In genomic region chr19:32337176-32337808, GRCh38 we compare ENCODE assay signal across 14 cellular contexts. TPM values are rescaled to one million over a fixed set of nuclear protein-coding genes. Genes with fewer than 3 reads are reported as not detected.
A peak's percentile ranks its signal among the peaks of the same experiment; 100 is the strongest.
DNase-seq lines count a peak whose midpoint lies in the region; ATAC-seq and TF ChIP-seq lines count a peak whose summit lies in the region.
"Had no signal": no experiment of that assay in that cellular context is flagged by ENCODE, and none has a peak within 500 bp of the region (broad histone marks: within the 10 kb centered on the region; RNA-seq: fewer than 3 reads in every experiment).

No MANE protein-coding gene starts in this region.

- intact Hi-C loops in stomach (cut with DNase I; ENCODE audit: low total_unique reads), result no loop called here
- intact Hi-C loops in Caco-2 (cut with micrococcal nuclease; ENCODE audit: unreplicated experiment), result loop anchor here (5.0 kb wide), 1 partner anchor 50 kb away; no protein-coding TSS in a partner anchor
- intact Hi-C loops in activated CD4-positive, alpha-beta T cell treated with anti-CD3 and anti-CD28 coated beads for 36 hours (cut with DNase I, micrococcal nuclease), result no loop called here

- H3K4me1 Mint-ChIP-seq in Caco-2 (ENCODE audit: low read depth, unreplicated experiment), result no peaks in the 10 kb centered on the region
- H3K4me1 Mint-ChIP-seq in activated CD4-positive, alpha-beta T cell treated with anti-CD3 and anti-CD28 coated beads for 36 hours, result no peaks in the 10 kb centered on the region
- H3K4me1 Mint-ChIP-seq: activated naive CD4-positive, alpha-beta T cell treated with anti-CD3 and anti-CD28 coated beads, Interleukin-2, amount 50 U/mL, for 24 hours had no signal

- DNase-seq in GM03348 (ENCODE audit: low spot score) (peak; percentile 14), cardiac fibroblast (ENCODE audit: low read depth in 2 of 2) (peak; percentile 8 to 20), right atrium auricular region (ENCODE audit: low spot score) (no peak), stomach (no peak), Caco-2 (no peak), OCI-M1 (lab: John Stamatoyannopoulos, UW) (no peak), kidney tubule cell (ENCODE audit: low spot score) (no peak)
- no peak for DNase-seq in activated CD4-positive, alpha-beta T cell treated with anti-CD3 and anti-CD28 coated beads for 36 hours
- DNase-seq: activated CD4-positive, alpha-beta T cell treated with anti-CD3 and anti-CD28 coated beads for 48 hours; NCI-H187 treated with DMSO at 0.1 percent for 48 hours; NCI-H510A treated with DMSO at 0.1 percent for 48 hours had no signal

- no peak overlapping the region for H3K4me3 Mint-ChIP-seq in Caco-2 (ENCODE audit: unreplicated experiment)
- no peak overlapping the region for H3K4me3 Mint-ChIP-seq in activated CD4-positive, alpha-beta T cell treated with anti-CD3 and anti-CD28 coated beads for 36 hours
- H3K4me3 Mint-ChIP-seq: activated naive CD4-positive, alpha-beta T cell treated with anti-CD3 and anti-CD28 coated beads, Interleukin-2, amount 50 U/mL, for 24 hours had no signal

- H3K27me3 Mint-ChIP-seq in Caco-2 (ENCODE audit: insufficient read depth, unreplicated experiment), result peaks cover 6% of the 10 kb centered on the region
- no peaks in the 10 kb centered on the region for H3K27me3 Mint-ChIP-seq in activated CD4-positive, alpha-beta T cell treated with anti-CD3 and anti-CD28 coated beads for 36 hours
- H3K27me3 Mint-ChIP-seq: activated naive CD4-positive, alpha-beta T cell treated with anti-CD3 and anti-CD28 coated beads, Interleukin-2, amount 50 U/mL, for 24 hours had no signal

- no peak for TF ChIP-seq POLR2A in stomach (IDR thresholded peaks at IDR 0.05)

- H3K27me3 ChIP-seq in right atrium auricular region (no peaks in the 10 kb centered on the region), stomach (peaks cover 0 to 15% (median 4%) of the 10 kb centered on the region in 3 donors), Caco-2 (replicated peaks; ENCODE audit: control insufficient read depth, insufficient read depth, low read length) (no peaks in the 10 kb centered on the region)
- H3K27me3 ChIP-seq: brain microvascular endothelial cell had no signal

- no peak overlapping the region for H3K27ac Mint-ChIP-seq in Caco-2 (ENCODE audit: unreplicated experiment)
- no peak overlapping the region for H3K27ac Mint-ChIP-seq in activated CD4-positive, alpha-beta T cell treated with anti-CD3 and anti-CD28 coated beads for 36 hours
- H3K27ac Mint-ChIP-seq: activated naive CD4-positive, alpha-beta T cell treated with anti-CD3 and anti-CD28 coated beads, Interleukin-2, amount 50 U/mL, for 24 hours had no signal

- H3K36me3 ChIP-seq in right atrium auricular region (no peaks in the 10 kb centered on the region), stomach (no peaks in the 10 kb centered on the region), Caco-2 (ENCODE audit: control insufficient read depth, insufficient read depth, low read length) (no peaks in the 10 kb centered on the region)
- H3K36me3 ChIP-seq: brain microvascular endothelial cell, prostate gland had no signal

- H3K27ac ChIP-seq in right atrium auricular region (no peak overlapping the region), stomach (peak overlapping the region in 3 of 5 donors; percentile 11 to 79 (median 31))
- H3K27ac ChIP-seq: brain microvascular endothelial cell, prostate gland had no signal

- H3K4me3 ChIP-seq in cardiac fibroblast (replicated peaks in 1 of 2; ENCODE audit: low read depth in 2 of 2, low read length in 2 of 2) (peak overlapping the region; percentile 28 to 35), right atrium auricular region (peak overlapping the region; percentile 27 to 28), stomach (peak overlapping the region in 2 of 4 donors; percentile 7 to 13), Caco-2 (ENCODE audit: low read depth, low read length) (no peak overlapping the region)
- H3K4me3 ChIP-seq: prostate gland had no signal

- no peaks in the 10 kb centered on the region for H3K9me3 Mint-ChIP-seq in Caco-2 (ENCODE audit: unreplicated experiment)
- H3K9me3 Mint-ChIP-seq in activated CD4-positive, alpha-beta T cell treated with anti-CD3 and anti-CD28 coated beads for 36 hours (ENCODE audit: low read depth), result no peaks in the 10 kb centered on the region
- H3K9me3 Mint-ChIP-seq: activated naive CD4-positive, alpha-beta T cell treated with anti-CD3 and anti-CD28 coated beads, Interleukin-2, amount 50 U/mL, for 24 hours had no signal

- TF ChIP-seq EP300 in stomach (IDR thresholded peaks at IDR 0.05), result no peak

- no TSS peak for BruUV-seq in Caco-2 (replicated peaks; lab: Mats Ljungman, UMichigan)

- WGBS in stomach, 5 donors, result 72 to 90% (median 80%) methylated on average over 18 of the region's 18 CpGs

- H3K4me1 ChIP-seq in right atrium auricular region (no peaks in the 10 kb centered on the region), stomach (peaks cover 0 to 15% (median 3%) of the 10 kb centered on the region in 4 donors), Caco-2 (0 out of 2 replicates have a peak, but pooled peaks cover 3% of the 10 kb centered on the region)
- H3K4me1 ChIP-seq: prostate gland had no signal

- TF ChIP-seq CTCF in cardiac fibroblast (IDR thresholded peaks at IDR 0.05; ENCODE audit: low read depth, low read length) (no peak), right atrium auricular region (IDR thresholded peaks at IDR 0.05) (no peak), stomach (IDR thresholded peaks at IDR 0.05) (no peak), Caco-2 (IDR thresholded peaks at IDR 0.05; ENCODE audit: insufficient read depth in 1 of 2, low read depth in 1 of 2, low read length in 1 of 2, severe bottlenecking in 1 of 2, unreplicated experiment in 1 of 2) (no peak)

- CTCF ChIA-PET in Caco-2 (lab: Charles Lee), result interaction anchor here (0.9 to 1.0 kb wide), 3 partner anchors 229 to 236 kb away, joined by 3 to 15 read pairs (median 3); no protein-coding TSS in a partner anchor
- CTCF ChIA-PET in activated CD4-positive, alpha-beta T cell treated with anti-CD3 and anti-CD28 coated beads for 36 hours (lab: Charles Lee), result interaction anchor here (0.6 to 1.7 kb wide), 4 partner anchors 8 to 1208 kb away, joined by 3 to 7 read pairs (median 4); partner anchors contain the start of gene ZNF507

- POLR2A ChIA-PET in Caco-2 (lab: Charles Lee), result no interaction called here
- POLR2A ChIA-PET in activated CD4-positive, alpha-beta T cell treated with anti-CD3 and anti-CD28 coated beads for 36 hours (lab: Charles Lee), result no interaction called here

- H3K36me3 Mint-ChIP-seq in Caco-2 (ENCODE audit: insufficient read depth, unreplicated experiment), result no peaks in the 10 kb centered on the region
- no peaks in the 10 kb centered on the region for H3K36me3 Mint-ChIP-seq in activated CD4-positive, alpha-beta T cell treated with anti-CD3 and anti-CD28 coated beads for 36 hours (ENCODE audit: low read depth)
- H3K36me3 Mint-ChIP-seq: activated naive CD4-positive, alpha-beta T cell treated with anti-CD3 and anti-CD28 coated beads, Interleukin-2, amount 50 U/mL, for 24 hours had no signal

- H3K9me3 ChIP-seq in right atrium auricular region (no peaks in the 10 kb centered on the region), stomach (no peaks in the 10 kb centered on the region), Caco-2 (no peaks in the 10 kb centered on the region)
- H3K9me3 ChIP-seq: prostate gland had no signal

- no peak for ATAC-seq in activated CD4-positive, alpha-beta T cell treated with anti-CD3 and anti-CD28 coated beads for 36 hours

RNA-seq across cellular contexts. Expression of gene ZNF507, which starts 8.1 kb away (rescaled TPM):
- total RNA-seq in right atrium auricular region (10 to 100 TPM in 1 of 2 donors, 1 to 10 TPM in 1; 9.0 to 12.7 TPM), stomach (10 to 100 TPM; 14.0 to 76.5 (median 42.2) TPM), Caco-2 (2022) (26.6 and 27.4 TPM in 2 replicates)
- polyA plus RNA-seq in stomach, result 1 to 10 TPM; 2.8 to 5.0 (median 3.2) TPM
- 10 to 100 TPM; 25.2 to 27.6 TPM for total RNA-seq in activated CD4-positive, alpha-beta T cell treated with anti-CD3 and anti-CD28 coated beads for 36 hours

Comparison
In these comparisons a context has a peak if more than half of its experiments do, and no peak if none do; other contexts are left out.
1. DNase-seq: peak in GM03348 (single experiment) and cardiac fibroblast (2 of 2); none in right atrium auricular region (single experiment), stomach (single experiment), Caco-2 (0 of 2), OCI-M1 (single experiment), kidney tubule cell (single experiment) and activated CD4-positive, alpha-beta T cell treated with anti-CD3 and anti-CD28 coated beads for 36 hours (single experiment).
2. H3K27ac ChIP-seq: peak in stomach (3 of 5); none in right atrium auricular region (0 of 2).